Comparison of ENCODE assay signal across 16 cellular contexts in the genomic region with DNA sequence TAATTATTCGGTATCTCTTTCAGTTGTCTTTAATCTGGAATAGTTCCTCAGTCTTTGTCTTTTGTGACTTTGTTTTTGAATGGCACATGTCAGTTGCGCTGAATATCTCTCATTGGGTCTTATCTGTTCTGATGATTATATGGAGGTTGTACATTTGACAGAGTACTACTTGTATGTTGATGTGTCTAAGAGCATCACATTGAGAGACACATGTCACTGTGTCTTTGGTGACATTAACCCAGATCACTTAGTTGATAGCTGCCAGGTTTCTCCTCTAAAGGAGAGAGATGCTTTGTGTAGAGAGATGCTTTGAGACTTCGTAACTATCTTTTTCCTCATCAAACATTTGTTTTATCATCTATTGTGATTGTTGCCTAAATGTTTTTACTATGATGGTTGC.
DNase-seq lines count a peak whose midpoint lies in the region; ATAC-seq and TF ChIP-seq lines count a peak whose summit lies in the region.
"Had no signal": no experiment of that assay in that cellular context is flagged by ENCODE, and none has a peak within 500 bp of the region (broad histone marks: within the 10 kb centered on the region; RNA-seq: fewer than 3 reads in every experiment).

No MANE protein-coding gene starts in this region.

- H3K27ac Mint-ChIP-seq in activated naive CD8-positive, alpha-beta T cell = peak overlapping the region; percentile 13
- H3K27ac Mint-ChIP-seq in activated naive CD8-positive, alpha-beta T cell treated with anti-CD3 and anti-CD28 coated beads, Interleukin-2, amount 50 U/mL, for 24 hours = no peak overlapping the region
- H3K27ac Mint-ChIP-seq in WTC11 = peak overlapping the region; percentile 34; the same call in 1 of the 2 replicates
- H3K27ac Mint-ChIP-seq: HFFc6 had no signal

- no peaks in the 10 kb centered on the region for H4K20me1 ChIP-seq in neural cell (ENCODE audit: insufficient read depth)

- H3K36me3 Mint-ChIP-seq in activated naive CD8-positive, alpha-beta T cell = peaks cover 2% of the 10 kb centered on the region
- H3K36me3 Mint-ChIP-seq in activated naive CD8-positive, alpha-beta T cell treated with anti-CD3 and anti-CD28 coated beads, Interleukin-2, amount 50 U/mL, for 24 hours (ENCODE audit: low read depth) = peaks cover 30% of the 10 kb centered on the region
- peaks cover 40% of the 10 kb centered on the region for H3K36me3 Mint-ChIP-seq in WTC11

- peaks cover 38% of the 10 kb centered on the region for H3K4me1 Mint-ChIP-seq in activated naive CD8-positive, alpha-beta T cell (ENCODE audit: low read depth)
- H3K4me1 Mint-ChIP-seq in activated naive CD8-positive, alpha-beta T cell treated with anti-CD3 and anti-CD28 coated beads, Interleukin-2, amount 50 U/mL, for 24 hours = peaks cover 36% of the 10 kb centered on the region
- peaks cover 33% of the 10 kb centered on the region for H3K4me1 Mint-ChIP-seq in WTC11

- H3K36me3 ChIP-seq in neural cell (ENCODE audit: insufficient read depth, low read length) = no peaks in the 10 kb centered on the region

- no peak overlapping the region for H3K4me2 ChIP-seq in neural cell (ENCODE audit: low read length)

- H3F3A ChIP-seq in neural cell (ENCODE audit: insufficient read depth, low read length, poor library complexity, severe bottlenecking) = no peaks in the 10 kb centered on the region

- no peak overlapping the region for H3K4me3 Mint-ChIP-seq in activated naive CD8-positive, alpha-beta T cell
- H3K4me3 Mint-ChIP-seq in activated naive CD8-positive, alpha-beta T cell treated with anti-CD3 and anti-CD28 coated beads, Interleukin-2, amount 50 U/mL, for 24 hours = no peak overlapping the region
- no peak overlapping the region for H3K4me3 Mint-ChIP-seq in WTC11
- H3K4me3 Mint-ChIP-seq: HFFc6 had no signal

- H3K27me3 ChIP-seq in neural cell (ENCODE audit: insufficient read depth, low read depth, low read length) = no peaks in the 10 kb centered on the region

- in situ Hi-C loops in GM13976 (cut with MboI; ENCODE audit: low sequenced_read_pairs, unreplicated experiment) = no loop called here

- H3K27me3 Mint-ChIP-seq in activated naive CD8-positive, alpha-beta T cell = no peaks in the 10 kb centered on the region
- no peaks in the 10 kb centered on the region for H3K27me3 Mint-ChIP-seq in activated naive CD8-positive, alpha-beta T cell treated with anti-CD3 and anti-CD28 coated beads, Interleukin-2, amount 50 U/mL, for 24 hours
- H3K27me3 Mint-ChIP-seq in WTC11 (ENCODE audit: low read depth) = no peaks in the 10 kb centered on the region
- H3K27me3 Mint-ChIP-seq: CD4-positive, alpha-beta memory T cell had no signal

- H3K9me2 ChIP-seq in neural cell (ENCODE audit: insufficient read depth, low read length) = no peaks in the 10 kb centered on the region

- no peak overlapping the region for H3K9ac ChIP-seq in neural cell (ENCODE audit: low read length)

- peak; percentile 97 for TF ChIP-seq EP300 in neural cell (conservative IDR thresholded peaks at IDR 0.05; ENCODE audit: poor library complexity, severe bottlenecking)

- H2AFZ ChIP-seq in neural cell (ENCODE audit: low read depth, low read length) = no peak overlapping the region

- no peaks in the 10 kb centered on the region for H3K9me3 Mint-ChIP-seq in activated naive CD8-positive, alpha-beta T cell (ENCODE audit: low read depth)
- H3K9me3 Mint-ChIP-seq in activated naive CD8-positive, alpha-beta T cell treated with anti-CD3 and anti-CD28 coated beads, Interleukin-2, amount 50 U/mL, for 24 hours = no peaks in the 10 kb centered on the region
- no peaks in the 10 kb centered on the region for H3K9me3 Mint-ChIP-seq in WTC11
- H3K9me3 Mint-ChIP-seq: CD4-positive, alpha-beta memory T cell; HFFc6 had no signal

- H3K4me3 ChIP-seq in neural cell (ENCODE audit: low read length) = peak overlapping the region; percentile 21
- H3K4me3 ChIP-seq: HAP-1 had no signal

- no peak for ATAC-seq in activated naive CD8-positive, alpha-beta T cell treated with anti-CD3 and anti-CD28 coated beads, Interleukin-2, amount 50 U/mL, for 24 hours
- ATAC-seq in WTC11 (no peak), GM21723 (IDR thresholded peaks at IDR 0.05; ENCODE audit: unreplicated experiment) (no peak)

- H3K27ac ChIP-seq in neural cell (ENCODE audit: low read length) = peak overlapping the region; percentile 65

- H3K9me3 ChIP-seq in neural cell (ENCODE audit: low read length) = no peaks in the 10 kb centered on the region
- H3K9me3 ChIP-seq: HAP-1 had no signal

- CTCF ChIA-PET in WTC11 (lab: Charles Lee) = no interaction called here

- POLR2A ChIA-PET in WTC11 (lab: Charles Lee) = no interaction called here

- no peak for DNase-seq in activated naive CD8-positive, alpha-beta T cell treated with anti-CD3 and anti-CD28 coated beads, Interleukin-2, amount 50 U/mL, for 24 hours
- no peak for DNase-seq in WTC11 (ENCODE audit: low spot score)
- no peak for DNase-seq in GM13976 (ENCODE audit: low spot score)
- DNase-seq: C1 segment of cervical spinal cord; Calu3; CD4-positive, alpha-beta memory T cell; COR-L47; DMS53; DMS79 treated with DMSO at 0.1 percent for 48 hours; GF-D8; GOT3; HFFc6 had no signal

- TF ChIP-seq CTCF in WTC11 (IDR thresholded peaks at IDR 0.05) (no peak), neural cell (IDR thresholded peaks at IDR 0.05; ENCODE audit: poor library complexity, severe bottlenecking) (no peak), GM13976 (IDR thresholded peaks at IDR 0.05; ENCODE audit: borderline replicate concordance, control extremely low read depth, extremely low read depth, insufficient read depth, missing control alignments) (no peak)

- H3K79me2 ChIP-seq in neural cell (replicated peaks; ENCODE audit: insufficient read depth, low read length) = no peaks in the 10 kb centered on the region

- no peak for TF ChIP-seq RAD21 in neural cell (conservative IDR thresholded peaks at IDR 0.05)

TF ChIP-seq in WTC11, 78 proteins besides CTCF, POLR2A, EP300 and RAD21:
- TF ChIP-seq, protein P1, sequence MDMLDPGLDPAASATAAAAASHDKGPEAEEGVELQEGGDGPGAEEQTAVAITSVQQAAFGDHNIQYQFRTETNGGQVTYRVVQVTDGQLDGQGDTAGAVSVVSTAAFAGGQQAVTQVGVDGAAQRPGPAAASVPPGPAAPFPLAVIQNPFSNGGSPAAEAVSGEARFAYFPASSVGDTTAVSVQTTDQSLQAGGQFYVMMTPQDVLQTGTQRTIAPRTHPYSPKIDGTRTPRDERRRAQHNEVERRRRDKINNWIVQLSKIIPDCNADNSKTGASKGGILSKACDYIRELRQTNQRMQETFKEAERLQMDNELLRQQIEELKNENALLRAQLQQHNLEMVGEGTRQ (CRISPR knock-in tag; IDR thresholded peaks at IDR 0.05) = no peak
- TF ChIP-seq, protein P2, sequence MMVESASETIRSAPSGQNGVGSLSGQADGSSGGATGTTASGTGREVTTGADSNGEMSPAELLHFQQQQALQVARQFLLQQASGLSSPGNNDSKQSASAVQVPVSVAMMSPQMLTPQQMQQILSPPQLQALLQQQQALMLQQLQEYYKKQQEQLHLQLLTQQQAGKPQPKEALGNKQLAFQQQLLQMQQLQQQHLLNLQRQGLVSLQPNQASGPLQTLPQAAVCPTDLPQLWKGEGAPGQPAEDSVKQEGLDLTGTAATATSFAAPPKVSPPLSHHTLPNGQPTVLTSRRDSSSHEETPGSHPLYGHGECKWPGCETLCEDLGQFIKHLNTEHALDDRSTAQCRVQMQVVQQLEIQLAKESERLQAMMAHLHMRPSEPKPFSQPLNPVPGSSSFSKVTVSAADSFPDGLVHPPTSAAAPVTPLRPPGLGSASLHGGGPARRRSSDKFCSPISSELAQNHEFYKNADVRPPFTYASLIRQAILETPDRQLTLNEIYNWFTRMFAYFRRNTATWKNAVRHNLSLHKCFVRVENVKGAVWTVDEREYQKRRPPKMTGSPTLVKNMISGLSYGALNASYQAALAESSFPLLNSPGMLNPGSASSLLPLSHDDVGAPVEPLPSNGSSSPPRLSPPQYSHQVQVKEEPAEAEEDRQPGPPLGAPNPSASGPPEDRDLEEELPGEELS (CRISPR knock-in tag; IDR thresholded peaks at IDR 0.05) = no peak
- no peak for TF ChIP-seq TEAD4 (CRISPR knock-in tag; IDR thresholded peaks at IDR 0.05)

TF ChIP-seq in neural cell, 6 proteins besides CTCF, POLR2A, EP300 and RAD21:
- TF ChIP-seq POLR2AphosphoS5 (IDR thresholded peaks at IDR 0.05) (peak; percentile 70), SMC3 (conservative IDR thresholded peaks at IDR 0.05; ENCODE audit: poor library complexity) (no peak)
TF ChIP-seq in neural cell: peak in this region for 1.
